In the genomic region with DNA sequence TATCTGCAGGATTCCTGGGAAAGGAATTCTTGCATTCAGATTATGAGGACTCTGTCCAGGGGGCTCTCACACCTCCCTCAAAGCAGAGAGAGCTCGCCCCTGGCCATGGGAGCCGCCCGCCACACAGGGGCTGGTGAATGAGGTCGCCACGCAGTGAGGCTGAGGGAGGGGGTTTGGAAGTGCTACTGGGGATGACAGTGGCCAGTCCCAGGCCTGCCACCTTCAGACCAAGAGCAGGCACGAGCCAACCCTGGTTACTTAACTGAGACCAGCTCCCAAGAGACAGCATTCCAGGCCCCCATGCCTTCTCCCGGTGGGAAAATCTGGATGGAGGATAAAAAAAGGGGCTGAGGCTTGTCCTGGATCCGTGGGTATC, we compare ENCODE assay signal across 23 cellular contexts.
"Had no signal": no experiment of that assay in that cellular context is flagged by ENCODE, and none has a peak within 500 bp of the region (broad histone marks: within the 10 kb centered on the region; RNA-seq: fewer than 3 reads in every experiment).

No MANE protein-coding gene starts in this region.

- H3K4me3 ChIP-seq: body of pancreas, gastrocnemius medialis, heart left ventricle, lung had no signal

- H3K36me3 ChIP-seq: gastrocnemius medialis, neutrophil had no signal

- H3K27me3 ChIP-seq: body of pancreas, gastrocnemius medialis, heart left ventricle, neutrophil had no signal

- FAIRE-seq: TTC549 had no signal

- ATAC-seq: activated CD8-positive, alpha-beta T cell treated with anti-CD3 and anti-CD28 coated beads, Interleukin-2, amount 10 ng/mL, durations not matched to agents 7 days and 5 days; body of pancreas; effector memory CD8-positive, alpha-beta T cell; gastrocnemius medialis; left cardiac atrium; naive thymus-derived CD8-positive, alpha-beta T cell; stimulated activated naive CD8-positive, alpha-beta T cell treated with anti-CD3 and anti-CD28 coated beads, Interleukin-15, Interleukin-2, amounts not matched to agents 100 U/mL and 50 U/mL, for 24 hours had no signal

- H3K9me3 ChIP-seq: body of pancreas, gastrocnemius medialis, neutrophil had no signal

- DNase-seq: activated B cell treated with CpG ODN at 0.5 μM for 24 hours; activated CD4-positive, alpha-beta T cell treated with anti-CD3 and anti-CD28 coated beads, Interleukin-2, amount 10 ng/mL, durations not matched to agents 24 days and 14 days; activated CD8-positive, alpha-beta memory T cell treated with anti-CD3 and anti-CD28 coated beads, Interleukin-2, amount 50 U/mL, for 4 hours; activated CD8-positive, alpha-beta T cell treated with anti-CD3 and anti-CD28 coated beads, Interleukin-2, amount 10 ng/mL, durations not matched to agents 7 days and 5 days; activated gamma-delta T cell; activated T-cell treated with anti-CD3 and anti-CD28 coated beads, Interleukin-2, amount 50 U/mL, for 48 hours; amniotic stem cell; body of pancreas; caudate nucleus; effector memory CD8-positive, alpha-beta T cell; gastrocnemius medialis; heart left ventricle; left cardiac atrium; midbrain; stimulated activated CD4-positive, alpha-beta T cell treated with anti-CD3 and anti-CD28 coated beads, Interleukin-4, amount 100 ng/mL, for 4 hours; stimulated activated CD8-positive, alpha-beta memory T cell treated with anti-CD3 and anti-CD28 coated beads, Interleukin-4, amount 100 ng/mL, for 48 hours; stimulated activated naive CD8-positive, alpha-beta T cell treated with anti-CD3 and anti-CD28 coated beads, Interleukin-15, Interleukin-2, amounts not matched to agents 100 U/mL and 50 U/mL, for 24 hours; SW 1271 had no signal

- H3K27ac ChIP-seq: body of pancreas, epithelial cell of prostate, gastrocnemius medialis, neutrophil had no signal
